13 cellular contexts compared by ENCODE assay signal in the genomic region with DNA sequence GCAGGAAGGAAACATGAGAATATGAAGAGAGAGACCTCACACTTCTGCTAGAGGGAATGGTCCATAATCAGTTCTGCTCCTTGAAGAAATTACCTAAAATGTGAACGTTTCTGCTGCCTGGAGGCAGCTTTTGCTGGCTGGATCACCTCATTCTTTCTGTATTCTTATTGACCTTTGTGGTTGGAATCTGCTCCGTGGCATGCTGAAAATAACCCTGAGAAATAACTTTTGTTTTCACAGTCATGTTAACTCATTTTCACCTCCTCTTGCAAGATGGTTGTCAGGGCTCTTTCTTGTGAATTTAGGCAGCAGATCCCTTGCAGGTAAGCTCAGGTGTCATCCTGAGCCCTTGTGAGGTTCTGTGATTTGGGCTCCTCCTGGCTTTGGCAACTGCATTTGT.
A peak's percentile ranks its signal among the peaks of the same experiment; 100 is the strongest.
DNase-seq lines count a peak whose midpoint lies in the region; ATAC-seq, FAIRE-seq and TF ChIP-seq lines count a peak whose summit lies in the region.
"Had no signal": no experiment of that assay in that cellular context is flagged by ENCODE, and none has a peak within 500 bp of the region (broad histone marks: within the 10 kb centered on the region; RNA-seq: fewer than 3 reads in every experiment).

No MANE protein-coding gene starts in this region.

- no peaks in the 10 kb centered on the region for H3K27me3 ChIP-seq in BLaER1
- H3K27me3 ChIP-seq in astrocyte (ENCODE audit: insufficient read depth, low read length) = peaks cover 15% of the 10 kb centered on the region
- peaks cover 12% of the 10 kb centered on the region for H3K27me3 ChIP-seq in osteoblast (ENCODE audit: insufficient read depth, low read length)
- H3K27me3 ChIP-seq in SJCRH30 = no peaks in the 10 kb centered on the region
- H3K27me3 ChIP-seq: neural progenitor cell, SJSA1 had no signal

- FAIRE-seq in astrocyte (lab: Jason Lieb, UNC) = no peak

- peaks cover 3% of the 10 kb centered on the region for H3K36me3 Mint-ChIP-seq in astrocyte (ENCODE audit: low read depth, unreplicated experiment)
- H3K36me3 Mint-ChIP-seq: neural progenitor cell had no signal

- peaks cover 11% of the 10 kb centered on the region for H3K9me3 ChIP-seq in BLaER1
- H3K9me3 ChIP-seq in astrocyte (ENCODE audit: insufficient read depth, low read depth, low read length) = no peaks in the 10 kb centered on the region
- H3K9me3 ChIP-seq in osteoblast (ENCODE audit: low read depth, low read length) = no peaks in the 10 kb centered on the region
- no peaks in the 10 kb centered on the region for H3K9me3 ChIP-seq in SJCRH30 (replicated peaks)
- H3K9me3 ChIP-seq: HAP-1, SJSA1 had no signal

- peak overlapping the region; percentile 8 for H3K4me3 Mint-ChIP-seq in astrocyte (ENCODE audit: unreplicated experiment)
- H3K4me3 Mint-ChIP-seq: neural progenitor cell had no signal

- no peak overlapping the region for H3K27ac ChIP-seq in BLaER1
- H3K27ac ChIP-seq in astrocyte (ENCODE audit: low read depth, low read length) = no peak overlapping the region
- no peak overlapping the region for H3K27ac ChIP-seq in osteoblast (ENCODE audit: low read depth, low read length)
- H3K27ac ChIP-seq in SJCRH30 = no peak overlapping the region
- H3K27ac ChIP-seq: neural progenitor cell, SJSA1 had no signal

- no peaks in the 10 kb centered on the region for H3K79me2 ChIP-seq in astrocyte (ENCODE audit: insufficient read depth, low read length)
- H3K79me2 ChIP-seq in osteoblast (ENCODE audit: insufficient read depth, low read length) = no peaks in the 10 kb centered on the region

- no peaks in the 10 kb centered on the region for H4K20me1 ChIP-seq in BLaER1
- H4K20me1 ChIP-seq in astrocyte (ENCODE audit: insufficient read depth, low read length) = no peaks in the 10 kb centered on the region
- no peaks in the 10 kb centered on the region for H4K20me1 ChIP-seq in osteoblast (ENCODE audit: insufficient read depth, low read length)

- peaks cover 4% of the 10 kb centered on the region for H3K9me3 Mint-ChIP-seq in astrocyte (ENCODE audit: unreplicated experiment)

- ATAC-seq in GM18502 (IDR thresholded peaks at IDR 0.05; ENCODE audit: poor library complexity, unreplicated experiment) = peak; percentile 31

- TF ChIP-seq CTCF in astrocyte (IDR thresholded peaks at IDR 0.05; ENCODE audit: insufficient read depth, low read depth, low read length) (no peak), osteoblast (IDR thresholded peaks at IDR 0.05; ENCODE audit: extremely low read depth, low read depth, low read length) (no peak)

- peak overlapping the region; percentile 83 for H3K27ac Mint-ChIP-seq in astrocyte (ENCODE audit: unreplicated experiment)

- H3K4me1 ChIP-seq in BLaER1 (peaks cover 26% of the 10 kb centered on the region), astrocyte (ENCODE audit: insufficient read depth, low read length) (peaks cover 13% of the 10 kb centered on the region), osteoblast (ENCODE audit: insufficient read depth, low read length) (peaks cover 2% of the 10 kb centered on the region), SJCRH30 (no peaks in the 10 kb centered on the region)
- H3K4me1 ChIP-seq: HAP-1 had no signal

- peaks cover 39% of the 10 kb centered on the region for H3K4me1 Mint-ChIP-seq in astrocyte (ENCODE audit: low read depth, unreplicated experiment)

- no peak overlapping the region for H3K4me3 ChIP-seq in BLaER1
- H3K4me3 ChIP-seq in astrocyte (ENCODE audit: insufficient read depth, low read depth, low read length) = no peak overlapping the region
- H3K4me3 ChIP-seq in osteoblast (ENCODE audit: insufficient read depth, low read length) = no peak overlapping the region
- no peak overlapping the region for H3K4me3 ChIP-seq in SJCRH30
- H3K4me3 ChIP-seq: HAP-1, neural progenitor cell, SJSA1 had no signal

- H3K27me3 Mint-ChIP-seq in astrocyte (ENCODE audit: low read depth, unreplicated experiment) = peaks cover 43% of the 10 kb centered on the region

- in situ Hi-C loops in KBM-7 (cut with MboI; ENCODE audit: low pct_unique_long_range_greater_than_20kb, low sequenced_read_pairs) = no loop called here

- DNase-seq in astrocyte (ENCODE audit: low read depth) = peak; percentile 77
- DNase-seq in osteoblast (ENCODE audit: insufficient read length, low spot score, missing footprints) = peak; percentile 21
- DNase-seq in KBM-7 = no peak
- DNase-seq in SJCRH30 = no peak
- no peak for DNase-seq in iPS-NIHi11 (ENCODE audit: low spot score)
- no peak for DNase-seq in iPS-NIHi7 (ENCODE audit: extremely low spot score)
- DNase-seq: NCI-H1417 treated with DMSO at 0.1 percent for 48 hours, NCI-H69 had no signal

- no peak overlapping the region for H2AFZ ChIP-seq in astrocyte (ENCODE audit: low read depth, low read length)
- H2AFZ ChIP-seq in osteoblast (ENCODE audit: low read length) = no peak overlapping the region

- no peaks in the 10 kb centered on the region for H3K36me3 ChIP-seq in BLaER1
- no peaks in the 10 kb centered on the region for H3K36me3 ChIP-seq in astrocyte (ENCODE audit: insufficient read depth, low read length)
- no peaks in the 10 kb centered on the region for H3K36me3 ChIP-seq in osteoblast (ENCODE audit: insufficient read depth, low read length)
- no peaks in the 10 kb centered on the region for H3K36me3 ChIP-seq in SJCRH30
- H3K36me3 ChIP-seq: HAP-1, neural progenitor cell, SJSA1 had no signal

- H3K9ac ChIP-seq in BLaER1 (no peak overlapping the region; the same call in 1 of the 2 replicates), astrocyte (ENCODE audit: low read length) (no peak overlapping the region)
- H3K9ac ChIP-seq: neural progenitor cell had no signal

- H3K4me2 ChIP-seq in BLaER1 = peak overlapping the region; percentile 39
- H3K4me2 ChIP-seq in astrocyte (ENCODE audit: low read length) = peak overlapping the region; percentile 64
- H3K4me2 ChIP-seq in osteoblast (ENCODE audit: insufficient read depth, low read length) = no peak overlapping the region
- H3K4me2 ChIP-seq: neural progenitor cell had no signal

Comparison
In these comparisons a context has a peak if more than half of its experiments do, and no peak if none do; other contexts are left out.
1. DNase-seq: peak in astrocyte (single experiment) and osteoblast (single experiment); none in KBM-7 (single experiment), SJCRH30 (0 of 2), iPS-NIHi11 (single experiment) and iPS-NIHi7 (single experiment).